8 cellular contexts compared by ENCODE assay signal in the genomic region with DNA sequence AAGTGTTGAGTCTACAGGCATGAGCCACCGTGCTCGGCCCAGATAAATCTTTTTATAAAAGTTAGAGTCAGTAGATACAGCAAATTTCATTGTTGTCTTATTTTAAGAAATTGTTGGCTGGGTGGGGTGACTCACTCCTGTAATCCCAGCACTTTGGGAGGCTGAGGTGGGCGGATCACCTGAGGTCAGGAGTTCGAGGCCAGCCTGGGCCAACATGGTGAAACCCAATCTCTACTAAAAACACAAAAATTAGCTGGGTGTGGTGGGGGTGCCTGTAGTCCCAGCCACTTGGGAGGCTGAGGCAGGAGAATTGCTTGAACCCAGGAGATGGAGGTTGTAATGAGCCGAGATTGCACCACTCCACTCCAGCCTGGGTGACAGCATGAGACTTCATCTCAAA. TPM values are rescaled to one million over a fixed set of nuclear protein-coding genes. Genes with fewer than 3 reads are reported as not detected.
DNase-seq lines count a peak whose midpoint lies in the region; ATAC-seq and TF ChIP-seq lines count a peak whose summit lies in the region.
"Not testable (repeated sequence)": the region's sequence is repeated elsewhere in the genome, so short reads cannot be mapped to it uniquely, and the experiment has no call there.
"Had no signal": no experiment of that assay in that cellular context is flagged by ENCODE, and none has a peak within 500 bp of the region (broad histone marks: within the 10 kb centered on the region; RNA-seq: fewer than 3 reads in every experiment).

No MANE protein-coding gene starts in this region.

- H3K4me2 ChIP-seq in IMR-90 (ENCODE audit: low read depth, low read length) = 0 out of 2 replicates have a peak overlapping the region, but pooled peaks have one; percentile 86

- not testable (repeated sequence) for H3K27me3 ChIP-seq in AG04450 (ENCODE audit: control insufficient read depth, insufficient read depth, low read length); IMR-90 (ENCODE audit: control insufficient read depth, insufficient read depth, low read length); SJSA1 (replicated peaks)
- peaks cover 0 to 11% (median 0%) of the 10 kb centered on the region in 7 donors for H3K27me3 ChIP-seq in spleen (replicated peaks in 1 of 7)

- H4K8ac ChIP-seq in IMR-90 (ENCODE audit: low read depth in 2 of 2, low read length in 2 of 2) = not testable (repeated sequence)

- H3K23ac ChIP-seq in IMR-90 (ENCODE audit: low read depth, low read length) = peak overlapping the region; percentile 1; the same call in 1 of the 2 replicates

- H3K14ac ChIP-seq in IMR-90 (replicated peaks; ENCODE audit: low read depth, low read length) = not testable (repeated sequence)

- not testable (repeated sequence) for H2BK120ac ChIP-seq in IMR-90 (ENCODE audit: low read depth, low read length)

- not testable (repeated sequence) for H2BK15ac ChIP-seq in IMR-90 (ENCODE audit: low read depth, low read length)

- H3K36me3 ChIP-seq in IMR-90 (ENCODE audit: control insufficient read depth, insufficient read depth, low read length); SJSA1; spleen: not testable (repeated sequence)

- not testable (repeated sequence) for H3K79me1 ChIP-seq in IMR-90 (ENCODE audit: low read depth in 1 of 2, low read length in 2 of 2)

- H3K27ac Mint-ChIP-seq in dendritic cell treated with granulocyte-macrophage colony-stimulating factor and Interleukin-4, amounts not matched to agents 40 ng/mL and 50 ng/mL, for 4 days = peak overlapping the region; percentile 83

- BruUV-seq in IMR-90 (replicated peaks; lab: Mats Ljungman, UMichigan) = not testable (repeated sequence)

- peaks cover 12% of the 10 kb centered on the region; the same call in 1 of the 2 replicates for H3K9me1 ChIP-seq in IMR-90 (ENCODE audit: insufficient read depth, low read length)

- H3K4me1 ChIP-seq in IMR-90 (ENCODE audit: control insufficient read depth, insufficient read depth, low read length) = not testable (repeated sequence)
- peaks cover 43% of the 10 kb centered on the region for H3K4me1 ChIP-seq in SJSA1 (replicated peaks)
- H3K4me1 ChIP-seq in spleen = peaks cover 0 to 11% (median 0%) of the 10 kb centered on the region in 6 donors

- WGBS in IMR-90 (ENCODE audit: extremely low coverage in 2 of 2, insufficient read length in 1 of 2), 2 experiments = no CpG with 5 or more reads among the region's 5 CpGs
- 84 to 90% (median 89%) methylated on average over 5 of the region's 5 CpGs for WGBS in spleen, 5 donors

- dilution Hi-C loops in IMR-90 (cut with HindIII; ENCODE audit: low sequenced_read_pairs, unreplicated experiment) = not testable (repeated sequence)

- not testable (repeated sequence) for TF ChIP-seq CTCF in AG04450 (IDR thresholded peaks at IDR 0.05; ENCODE audit: low read depth, low read length); IMR-90 (conservative IDR thresholded peaks at IDR 0.05; ENCODE audit: low read depth, low read length); spleen (IDR thresholded peaks at IDR 0.05 in 8 of 11, conservative IDR thresholded peaks at IDR 0.05 in 3 of 11)

- not testable (repeated sequence) for H4K5ac ChIP-seq in IMR-90 (ENCODE audit: low read depth, low read length)

- not testable (repeated sequence) for H3K9ac ChIP-seq in IMR-90 (ENCODE audit: low read depth, low read length)

- POLR2A ChIA-PET in AG04450 (lab: Yijun Ruan, JAX) = interaction anchor here (1.1 to 1.2 kb wide), 2 partner anchors 63 to 1064 kb away, joined by 4 to 11 read pairs; partner anchors contain the start of gene DXO
- POLR2A ChIA-PET in IMR-90 (lab: Charles Lee; ENCODE audit: unreplicated experiment) = not testable (repeated sequence)

- H3K9me3 Mint-ChIP-seq in dendritic cell treated with granulocyte-macrophage colony-stimulating factor and Interleukin-4, amounts not matched to agents 40 ng/mL and 50 ng/mL, for 4 days = not testable (repeated sequence)

- peak overlapping the region; percentile 4 for H2BK5ac ChIP-seq in IMR-90 (ENCODE audit: low read depth, low read length, poor library complexity, severe bottlenecking)

- not testable (repeated sequence) for TF ChIP-seq RAD21 in IMR-90 (IDR thresholded peaks at IDR 0.05; ENCODE audit: low read length)

- not testable (repeated sequence) for H2AK5ac ChIP-seq in IMR-90 (ENCODE audit: low read depth, low read length)

- peaks cover 47% of the 10 kb centered on the region for H3K4me1 Mint-ChIP-seq in dendritic cell treated with granulocyte-macrophage colony-stimulating factor and Interleukin-4, amounts not matched to agents 40 ng/mL and 50 ng/mL, for 4 days (ENCODE audit: low read depth)

- not testable (repeated sequence) for H3K4ac ChIP-seq in IMR-90 (ENCODE audit: low read depth, low read length)

- not testable (repeated sequence) for DNase-seq in AG04450 (ENCODE audit: low read depth, low spot score); IMR-90; SJSA1 (ENCODE audit: low read depth in 1 of 2, low spot score in 2 of 2)
- peak; percentile 1 for DNase-seq in spleen

- peak overlapping the region; percentile 49; the same call in 1 of the 2 replicates for H3K18ac ChIP-seq in IMR-90 (ENCODE audit: low read depth, low read length)

- intact Hi-C loops in IMR-90 (cut with micrococcal nuclease); dendritic cell treated with granulocyte-macrophage colony-stimulating factor and Interleukin-4, amounts not matched to agents 40 ng/mL and 50 ng/mL, for 4 days (cut with micrococcal nuclease); spleen (cut with DNase I; ENCODE audit: low total_unique reads): not testable (repeated sequence)

- H3K4me3 Mint-ChIP-seq in dendritic cell treated with granulocyte-macrophage colony-stimulating factor and Interleukin-4, amounts not matched to agents 40 ng/mL and 50 ng/mL, for 4 days = not testable (repeated sequence)

- H3K27ac ChIP-seq in AG04450 (ENCODE audit: low read depth, low read length) = peak overlapping the region; percentile 65
- H3K27ac ChIP-seq in IMR-90 (ENCODE audit: insufficient read depth, low read length) = peak overlapping the region; percentile 27; the same call in 1 of the 2 replicates
- peak overlapping the region; percentile 18 for H3K27ac ChIP-seq in SJSA1
- H3K27ac ChIP-seq in spleen = not testable (repeated sequence)

- peak overlapping the region; percentile 55 for H2AK9ac ChIP-seq in IMR-90 (replicated peaks; ENCODE audit: low read depth, low read length, poor library complexity)

- H3K9me3 ChIP-seq in AG04450 (ENCODE audit: control insufficient read depth, insufficient read depth, low read length); IMR-90 (ENCODE audit: control insufficient read depth, insufficient read depth, low read length); SJSA1 (replicated peaks); spleen: not testable (repeated sequence)

- peak overlapping the region; percentile 28; the same call in 1 of the 2 replicates for H4K91ac ChIP-seq in IMR-90 (ENCODE audit: insufficient read depth, low read depth, low read length)

- not testable (repeated sequence) for ATAC-seq in IMR-90 (ENCODE audit: low read depth)

- in situ Hi-C loops in IMR-90 (cut with MboI; ENCODE audit: low sequenced_read_pairs) = not testable (repeated sequence)

- H3K36me3 Mint-ChIP-seq in dendritic cell treated with granulocyte-macrophage colony-stimulating factor and Interleukin-4, amounts not matched to agents 40 ng/mL and 50 ng/mL, for 4 days (ENCODE audit: low read depth) = not testable (repeated sequence)

- not testable (repeated sequence) for H2AFZ ChIP-seq in IMR-90 (replicated peaks; ENCODE audit: low read length, poor library complexity)

- not testable (repeated sequence) for H3K56ac ChIP-seq in IMR-90 (ENCODE audit: extremely low read depth, insufficient read depth, low read length)

- H2BK20ac ChIP-seq in IMR-90 (ENCODE audit: low read depth, low read length) = not testable (repeated sequence)

- H4K20me1 ChIP-seq in IMR-90 (ENCODE audit: insufficient read depth, low read length) = not testable (repeated sequence)

- not testable (repeated sequence) for TF ChIP-seq POLR2A in IMR-90 (IDR thresholded peaks at IDR 0.05; ENCODE audit: low read depth, low read length); spleen (IDR thresholded peaks at IDR 0.05)

- not testable (repeated sequence) for H3K27me3 Mint-ChIP-seq in dendritic cell treated with granulocyte-macrophage colony-stimulating factor and Interleukin-4, amounts not matched to agents 40 ng/mL and 50 ng/mL, for 4 days

- H3K4me3 ChIP-seq in AG04450 (ENCODE audit: low read depth, low read length); IMR-90 (ENCODE audit: insufficient read depth, low read depth, low read length); SJSA1; spleen: not testable (repeated sequence)

- CTCF ChIA-PET in AG04450 (lab: Charles Lee) (interaction anchor here (3.3 kb wide), 1 partner anchor 44 kb away, joined by 15 read pairs; no protein-coding TSS in a partner anchor), IMR-90 (lab: Yijun Ruan, JAX) (interaction anchor here (1.2 kb wide), 1 partner anchor 44 kb away, joined by 3 read pairs; no protein-coding TSS in a partner anchor)

RNA-seq across cellular contexts. Expression of gene ZBTB12, which starts 6.4 kb away (rescaled TPM):
- polyA plus RNA-seq in AG04450 (2011; rRNA removed) (2.4 and 4.3 TPM in 2 replicates), IMR-90 (2012; rRNA removed) (8.1 and 8.5 TPM in 2 replicates), spleen (1 to 10 TPM; 1.5 to 4.3 (median 2.4) TPM)
- 4.8 and 5.7 TPM in 2 replicates for polyA minus RNA-seq in AG04450 (2011; rRNA and poly(A)+ RNA removed)
- total RNA-seq in IMR-90 (2012; rRNA removed) (2.0 and 2.5 TPM in 2 replicates), spleen (1 to 10 TPM; 1.3 to 4.6 (median 4.2) TPM)
- 2.5 and 4.5 TPM in 2 replicates for polyA plus RNA-seq in IMR-90 (2012; cell fraction: cytosol; rRNA removed)
- 2.0 and 2.9 TPM in 2 replicates for polyA plus RNA-seq in IMR-90 (2012; cell fraction: nucleus; rRNA removed; ENCODE audit: low replicate concordance)
- total RNA-seq in SJSA1 (2014; rRNA removed; shearing (Covaris generic)) = 0.53 and 2.0 TPM in 2 replicates
- polyA plus RNA-seq: CD8-positive, alpha-beta memory T cell had no signal

RNA-seq across cellular contexts. Expression of gene EHMT2, which starts 10.8 kb away (rescaled TPM):
- polyA plus RNA-seq in AG04450 (2011; rRNA removed) (23.8 and 28.5 TPM in 2 replicates), IMR-90 (2012; rRNA removed) (47.7 and 51.2 TPM in 2 replicates), spleen (10 to 100 TPM; 36.5 to 66.1 (median 57.7) TPM)
- 56.6 and 68.6 TPM in 2 replicates for polyA minus RNA-seq in AG04450 (2011; rRNA and poly(A)+ RNA removed)
- total RNA-seq in IMR-90 (2012; rRNA removed) (36.4 and 38.0 TPM in 2 replicates), spleen (10 to 100 TPM; 38.6 to 60.7 (median 49.0) TPM)
- 31.6 and 49.6 TPM in 2 replicates for polyA plus RNA-seq in IMR-90 (2012; cell fraction: cytosol; rRNA removed)
- 155 and 310 TPM in 2 replicates for polyA plus RNA-seq in IMR-90 (2012; cell fraction: nucleus; rRNA removed; ENCODE audit: low replicate concordance)
- total RNA-seq in SJSA1 (2014; rRNA removed; shearing (Covaris generic)) = 33.8 and 40.4 TPM in 2 replicates

RNA-seq across cellular contexts. Expression of gene C2, which starts 19.3 kb away (rescaled TPM):
- polyA plus RNA-seq in AG04450 (2011; rRNA removed) = 1.5 and 1.9 TPM in 2 replicates
- 1.3 TPM in 1 of 2 replicates, not detected in the other for polyA minus RNA-seq in AG04450 (2011; rRNA and poly(A)+ RNA removed)
- total RNA-seq in IMR-90 (2012; rRNA removed) = under 0.01 and 0.18 TPM in 2 replicates
- 0.19 and 0.26 TPM in 2 replicates for polyA plus RNA-seq in IMR-90 (2012; rRNA removed)
- polyA plus RNA-seq in IMR-90 (2012; cell fraction: cytosol; rRNA removed) = 0.33 and 0.40 TPM in 2 replicates
- 0.30 and 0.69 TPM in 2 replicates for polyA plus RNA-seq in IMR-90 (2012; cell fraction: nucleus; rRNA removed; ENCODE audit: low replicate concordance)
- 0.47 and 0.53 TPM in 2 replicates for total RNA-seq in SJSA1 (2014; rRNA removed; shearing (Covaris generic))
- total RNA-seq in spleen = 100 to 1,000 TPM in 2 of 7 donors, 10 to 100 TPM in 5; 62.5 to 173 (median 83.2) TPM
- polyA plus RNA-seq in spleen = 10 to 100 TPM; 17.2 to 28.4 (median 25.4) TPM
- total RNA-seq: A172 had no signal
- polyA plus RNA-seq: CD8-positive, alpha-beta memory T cell had no signal

RNA-seq across cellular contexts. Expression of gene SLC44A4, which starts 29.5 kb away (rescaled TPM):
- polyA plus RNA-seq in AG04450 (2011; rRNA removed) = 0.04 and 0.12 TPM in 2 replicates
- 0.09 and 0.26 TPM in 2 replicates for polyA minus RNA-seq in AG04450 (2011; rRNA and poly(A)+ RNA removed)
- total RNA-seq in IMR-90 (2012; rRNA removed) = 0.36 TPM in 1 of 2 replicates, not detected in the other
- 0.14 and 0.19 TPM in 2 replicates for polyA plus RNA-seq in IMR-90 (2012; rRNA removed)
- 0.26 and 0.84 TPM in 2 replicates for polyA plus RNA-seq in IMR-90 (2012; cell fraction: cytosol; rRNA removed)
- 0.23 and 0.28 TPM in 2 replicates for polyA plus RNA-seq in IMR-90 (2012; cell fraction: nucleus; rRNA removed; ENCODE audit: low replicate concordance)
- not detected in 2 replicates for total RNA-seq in SJSA1 (2014; rRNA removed; shearing (Covaris generic))
- 1 to 10 TPM; 1.0 to 5.9 (median 3.3) TPM for total RNA-seq in spleen
- polyA plus RNA-seq in spleen = under 1 TPM; 0.20 to 0.83 (median 0.26) TPM
- total RNA-seq: A172; CD8-positive, alpha-beta memory T cell had no signal
- polyA plus RNA-seq: CD8-positive, alpha-beta memory T cell had no signal

RNA-seq across cellular contexts. Expression of gene CFB, which starts 37.6 kb away (rescaled TPM):
- polyA plus RNA-seq in AG04450 (2011; rRNA removed) (13.3 and 14.0 TPM in 2 replicates), IMR-90 (2012; rRNA removed) (5.8 and 6.1 TPM in 2 replicates), spleen (10 to 100 TPM; 24.1 to 31.2 (median 24.3) TPM)
- 8.9 and 10.8 TPM in 2 replicates for polyA minus RNA-seq in AG04450 (2011; rRNA and poly(A)+ RNA removed)
- total RNA-seq in IMR-90 (2012; rRNA removed) (1.4 and 1.8 TPM in 2 replicates), spleen (10 to 100 TPM in 6 of 7 donors, 1 to 10 TPM in 1; 5.4 to 35.8 (median 20.1) TPM)
- polyA plus RNA-seq in IMR-90 (2012; cell fraction: cytosol; rRNA removed) = 4.1 and 5.2 TPM in 2 replicates
- 15.4 and 32.5 TPM in 2 replicates for polyA plus RNA-seq in IMR-90 (2012; cell fraction: nucleus; rRNA removed; ENCODE audit: low replicate concordance)
- total RNA-seq in SJSA1 (2014; rRNA removed; shearing (Covaris generic)) = 0.50 and 0.58 TPM in 2 replicates
- total RNA-seq: HT1080 had no signal

Comparison
In these comparisons a context has a peak if more than half of its experiments do, and no peak if none do; other contexts are left out.
1. RNA of gene C2, which starts 19.3 kb away (total RNA-seq): 62.5 to 173 TPM in spleen; 0.47 to 0.53 TPM in SJSA1 and under 0.01 to 0.18 TPM in IMR-90; every median in the first group is over 10 times any median in the second.